Comparison of ENCODE assay signal across 13 cellular contexts in the genomic region with DNA sequence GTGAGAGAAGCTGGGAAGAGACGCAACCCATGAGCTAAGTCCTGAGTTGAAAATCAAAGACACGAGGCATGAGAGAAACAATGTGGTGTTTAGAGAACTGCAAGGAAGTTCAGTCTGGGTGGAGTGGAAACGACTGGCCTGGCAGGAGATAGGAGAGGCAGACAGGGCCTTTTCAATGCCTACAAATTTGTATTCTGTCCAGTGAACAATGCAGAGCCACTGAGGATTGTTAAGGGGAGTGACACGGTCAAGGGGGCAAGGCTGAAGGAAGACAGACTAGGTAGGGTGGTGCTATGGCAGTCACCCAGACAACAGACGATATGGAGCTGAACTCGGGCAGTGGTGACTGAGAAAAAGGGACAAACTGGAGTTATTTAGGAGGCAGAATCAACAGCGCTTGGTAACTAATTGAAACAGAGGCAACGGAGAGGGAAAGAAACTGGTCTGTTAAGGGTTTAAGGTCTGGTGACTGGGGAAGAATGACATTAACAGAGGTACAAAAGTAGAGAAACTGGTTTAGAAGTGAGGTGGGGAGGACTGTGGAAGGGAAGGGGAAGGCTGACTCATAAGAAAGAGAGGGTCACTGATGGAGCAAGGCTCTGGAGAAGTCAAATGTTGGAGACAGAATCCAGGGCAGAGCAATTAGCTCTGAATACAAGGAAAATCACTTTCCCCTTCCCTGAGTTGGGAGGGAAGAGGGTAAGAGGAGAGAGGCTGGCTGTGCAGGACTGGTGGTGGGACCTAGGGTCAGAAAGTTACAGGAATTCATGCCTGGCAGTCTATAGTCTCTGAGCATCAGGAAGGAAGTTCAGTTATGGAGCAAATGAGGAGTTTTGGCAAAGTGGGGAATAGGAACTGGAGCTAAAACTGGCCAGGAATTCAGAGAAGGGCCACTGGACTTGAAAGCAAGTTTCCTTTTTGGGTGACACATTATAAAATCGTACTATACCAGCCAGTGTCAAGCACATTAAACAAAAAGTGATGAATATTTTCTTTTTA.
A peak's percentile ranks its signal among the peaks of the same experiment; 100 is the strongest.
DNase-seq lines count a peak whose midpoint lies in the region; ATAC-seq and TF ChIP-seq lines count a peak whose summit lies in the region.
"Had no signal": no experiment of that assay in that cellular context is flagged by ENCODE, and none has a peak within 500 bp of the region (broad histone marks: within the 10 kb centered on the region; RNA-seq: fewer than 3 reads in every experiment).

No MANE protein-coding gene starts in this region.

- H3K4me1 Mint-ChIP-seq in central memory CD8-positive, alpha-beta T cell, result no peaks in the 10 kb centered on the region

- 73 to 76% methylated on average over 9 of the region's 9 CpGs for WGBS in sigmoid colon, 2 donors

- no peak overlapping the region for H3K4me3 ChIP-seq in sigmoid colon
- H3K4me3 ChIP-seq: GM12878 had no signal

- H3K36me3 ChIP-seq in sigmoid colon, result no peaks in the 10 kb centered on the region

- no peak for TF ChIP-seq POLR2A in sigmoid colon (IDR thresholded peaks at IDR 0.05)

- no peaks in the 10 kb centered on the region for H3K9me3 Mint-ChIP-seq in central memory CD8-positive, alpha-beta T cell
- H3K9me3 Mint-ChIP-seq: CD4-positive, alpha-beta T cell; dendritic cell treated with granulocyte-macrophage colony-stimulating factor and Interleukin-4, amounts not matched to agents 40 ng/mL and 50 ng/mL, for 4 days; stimulated activated naive CD8-positive, alpha-beta T cell treated with anti-CD3 and anti-CD28 coated beads, Interleukin-15, Interleukin-2, amounts not matched to agents 100 ng/mL and 50 ng/mL, for 24 hours had no signal

- peaks cover 0 to 23% (median 20%) of the 10 kb centered on the region in 4 donors for H3K4me1 ChIP-seq in sigmoid colon

- no peak for TF ChIP-seq EP300 in sigmoid colon (IDR thresholded peaks at IDR 0.05)

- no peak for ATAC-seq in central memory CD8-positive, alpha-beta T cell (replicated peaks; ENCODE audit: extremely low read depth, poor library complexity, severe bottlenecking)
- ATAC-seq: GM12878 had no signal

- H3K27ac ChIP-seq in sigmoid colon, result peak overlapping the region in 3 of 4 donors; percentile 8 to 44 (median 20)

- no peak overlapping the region for H3K4me3 Mint-ChIP-seq in central memory CD8-positive, alpha-beta T cell
- H3K4me3 Mint-ChIP-seq: CD4-positive, alpha-beta T cell; dendritic cell treated with granulocyte-macrophage colony-stimulating factor and Interleukin-4, amounts not matched to agents 40 ng/mL and 50 ng/mL, for 4 days; stimulated activated naive CD8-positive, alpha-beta T cell treated with anti-CD3 and anti-CD28 coated beads, Interleukin-15, Interleukin-2, amounts not matched to agents 100 ng/mL and 50 ng/mL, for 24 hours had no signal

- peak; percentile 10 for DNase-seq in HPDE6-E6E7 (ENCODE audit: extremely low spot score)
- no peak for DNase-seq in central memory CD8-positive, alpha-beta T cell (ENCODE audit: low spot score in 2 of 2)
- peak; percentile 12 for DNase-seq in iPS-NIHi11 (ENCODE audit: low spot score)
- DNase-seq in sigmoid colon, result no peak
- DNase-seq in superior temporal gyrus (ENCODE audit: extremely low spot score), result no peak
- DNase-seq in effector CD4-positive, alpha-beta T cell, result no peak
- DNase-seq in NCI-H510A (lab: John Stamatoyannopoulos, UW), result no peak
- no peak for DNase-seq in NCI-H1092 treated with DMSO at 0.1 percent for 48 hours (lab: John Stamatoyannopoulos, UW)
- DNase-seq: activated T-cell treated with anti-CD3 and anti-CD28 coated beads, Interleukin-2, amount 50 U/mL, for 48 hours; CD4-positive, alpha-beta T cell had no signal

- peak overlapping the region; percentile 4 for H3K27ac Mint-ChIP-seq in central memory CD8-positive, alpha-beta T cell (ENCODE audit: low read depth)
- H3K27ac Mint-ChIP-seq: CD4-positive, alpha-beta T cell; dendritic cell treated with granulocyte-macrophage colony-stimulating factor and Interleukin-4, amounts not matched to agents 40 ng/mL and 50 ng/mL, for 4 days; stimulated activated naive CD8-positive, alpha-beta T cell treated with anti-CD3 and anti-CD28 coated beads, Interleukin-15, Interleukin-2, amounts not matched to agents 100 ng/mL and 50 ng/mL, for 24 hours had no signal

- TF ChIP-seq CTCF in sigmoid colon (IDR thresholded peaks at IDR 0.05), result no peak

- no peaks in the 10 kb centered on the region for H3K27me3 Mint-ChIP-seq in central memory CD8-positive, alpha-beta T cell
- H3K27me3 Mint-ChIP-seq: CD4-positive, alpha-beta T cell; dendritic cell treated with granulocyte-macrophage colony-stimulating factor and Interleukin-4, amounts not matched to agents 40 ng/mL and 50 ng/mL, for 4 days; stimulated activated naive CD8-positive, alpha-beta T cell treated with anti-CD3 and anti-CD28 coated beads, Interleukin-15, Interleukin-2, amounts not matched to agents 100 ng/mL and 50 ng/mL, for 24 hours had no signal

- no peaks in the 10 kb centered on the region for H3K27me3 ChIP-seq in sigmoid colon

- H3K36me3 Mint-ChIP-seq in central memory CD8-positive, alpha-beta T cell (ENCODE audit: insufficient read depth), result peaks cover 4% of the 10 kb centered on the region

- intact Hi-C loops in sigmoid colon (cut with DNase I), result no loop called here

- no peaks in the 10 kb centered on the region for H3K9me3 ChIP-seq in sigmoid colon

Comparison
In these comparisons a context has a peak if more than half of its experiments do, and no peak if none do; other contexts are left out.
1. DNase-seq: peak in HPDE6-E6E7 (single experiment) and iPS-NIHi11 (single experiment); none in central memory CD8-positive, alpha-beta T cell (0 of 2), sigmoid colon (single experiment), superior temporal gyrus (single experiment), effector CD4-positive, alpha-beta T cell (single experiment), NCI-H510A (single experiment) and NCI-H1092 treated with DMSO at 0.1 percent for 48 hours (single experiment).